Comparison of ENCODE assay signal across 8 cellular contexts in genomic region chr14:52313493-52313881, GRCh38. TPM values are rescaled to one million over a fixed set of nuclear protein-coding genes. Genes with fewer than 3 reads are reported as not detected.
DNase-seq lines count a peak whose midpoint lies in the region; ATAC-seq and TF ChIP-seq lines count a peak whose summit lies in the region.

No MANE protein-coding gene starts in this region.

- no peaks in the 10 kb centered on the region for H3K36me3 ChIP-seq in spleen

- CTCF ChIA-PET in activated CD4-positive, alpha-beta memory T cell treated with anti-CD3 and anti-CD28 coated beads, Interleukin-2, amount 10 ng/mL, durations not matched to agents 7 days and 5 days (lab: Charles Lee) = interaction anchor here (1.4 to 7.0 kb wide), 4 partner anchors 12 to 154 kb away, joined by 3 to 28 read pairs (median 12); no protein-coding TSS in a partner anchor

- H3K36me3 Mint-ChIP-seq in activated CD4-positive, alpha-beta memory T cell treated with anti-CD3 and anti-CD28 coated beads, Interleukin-2, amount 10 ng/mL, durations not matched to agents 7 days and 5 days (ENCODE audit: low read depth) = peaks cover 95% of the 10 kb centered on the region

- peak overlapping the region; percentile 92 for H3K4me3 Mint-ChIP-seq in activated CD4-positive, alpha-beta memory T cell treated with anti-CD3 and anti-CD28 coated beads, Interleukin-2, amount 10 ng/mL, durations not matched to agents 7 days and 5 days

- peaks cover 0 to 59% (median 24%) of the 10 kb centered on the region in 7 donors for H3K27me3 ChIP-seq in spleen (replicated peaks in 1 of 7)

- peaks cover 5% of the 10 kb centered on the region for H3K27me3 Mint-ChIP-seq in activated CD4-positive, alpha-beta memory T cell treated with anti-CD3 and anti-CD28 coated beads, Interleukin-2, amount 10 ng/mL, durations not matched to agents 7 days and 5 days

- no peak for ATAC-seq in GM21515 (IDR thresholded peaks at IDR 0.05; ENCODE audit: unreplicated experiment)

- H3K4me1 ChIP-seq in spleen = peaks cover 20 to 99% (median 66%) of the 10 kb centered on the region in 6 donors

- peaks cover 58% of the 10 kb centered on the region for H3K4me1 Mint-ChIP-seq in activated CD4-positive, alpha-beta memory T cell treated with anti-CD3 and anti-CD28 coated beads, Interleukin-2, amount 10 ng/mL, durations not matched to agents 7 days and 5 days

- no peaks in the 10 kb centered on the region for H3K9me3 Mint-ChIP-seq in activated CD4-positive, alpha-beta memory T cell treated with anti-CD3 and anti-CD28 coated beads, Interleukin-2, amount 10 ng/mL, durations not matched to agents 7 days and 5 days

- peak overlapping the region; percentile 54 for H3K4me3 ChIP-seq in iPS-11a (ENCODE audit: low read depth, low read length)
- peak overlapping the region; percentile 61 to 82 (median 64) for H3K4me3 ChIP-seq in spleen

- TF ChIP-seq CTCF in spleen (IDR thresholded peaks at IDR 0.05 in 8 of 11, conservative IDR thresholded peaks at IDR 0.05 in 3 of 11) = no peak

- DNase-seq in NCI-H510A treated with DMSO at 0.1 percent for 48 hours (lab: John Stamatoyannopoulos, UW) (peak; percentile 3), NCI-H510A (lab: John Stamatoyannopoulos, UW) (no peak), spleen (no peak), amniotic stem cell (lab: John Stamatoyannopoulos, UW) (no peak), NCI-H2196 (lab: John Stamatoyannopoulos, UW; ENCODE audit: unreplicated experiment) (no peak)
- no peak for DNase-seq in activated CD4-positive, alpha-beta memory T cell treated with anti-CD3 and anti-CD28 coated beads, Interleukin-2, amount 10 ng/mL, durations not matched to agents 7 days and 5 days

- H3K27ac Mint-ChIP-seq in activated CD4-positive, alpha-beta memory T cell treated with anti-CD3 and anti-CD28 coated beads, Interleukin-2, amount 10 ng/mL, durations not matched to agents 7 days and 5 days = peak overlapping the region; percentile 94

- H3K27ac ChIP-seq in spleen = peak overlapping the region; percentile 66 to 92 (median 88)

- WGBS in spleen, 5 donors = 21 to 45% (median 25%) methylated on average over 10 of the region's 10 CpGs

- H3K9me3 ChIP-seq in spleen = no peaks in the 10 kb centered on the region

- intact Hi-C loops in spleen (cut with DNase I; ENCODE audit: low total_unique reads) = no loop called here

- no peak for TF ChIP-seq POLR2A in spleen (IDR thresholded peaks at IDR 0.05)

- POLR2A ChIA-PET in activated CD4-positive, alpha-beta memory T cell treated with anti-CD3 and anti-CD28 coated beads, Interleukin-2, amount 10 ng/mL, durations not matched to agents 7 days and 5 days (lab: Charles Lee) = interaction anchor here (0.6 to 11.5 kb wide), 28 partner anchors 9 to 467 kb away, joined by 3 to 254 read pairs (median 5); partner anchors contain the start of genes ERO1A, GNG2, GPR137C and TXNDC16

RNA-seq across cellular contexts. Expression of gene PTGER2, which starts 0.6 kb away (rescaled TPM):
- 100 to 1,000 TPM; 108 to 112 TPM for total RNA-seq in activated CD4-positive, alpha-beta memory T cell treated with anti-CD3 and anti-CD28 coated beads, Interleukin-2, amount 10 ng/mL, durations not matched to agents 7 days and 5 days
- 10 to 100 TPM; 13.2 to 44.7 (median 16.2) TPM for total RNA-seq in spleen
- polyA plus RNA-seq in spleen = 1 to 10 TPM; 1.5 to 3.0 (median 2.8) TPM

RNA-seq across cellular contexts. Expression of gene PTGDR, which starts 46.0 kb away (rescaled TPM):
- total RNA-seq in activated CD4-positive, alpha-beta memory T cell treated with anti-CD3 and anti-CD28 coated beads, Interleukin-2, amount 10 ng/mL, durations not matched to agents 7 days and 5 days = under 1 TPM; 0.25 to 0.38 TPM
- total RNA-seq in spleen = 10 to 100 TPM in 6 of 7 donors, 1 to 10 TPM in 1; 7.5 to 20.5 (median 10.9) TPM
- polyA plus RNA-seq in spleen = 1 to 10 TPM in 1 of 3 donors, under 1 TPM in 2; 0.67 to 1.4 (median 0.88) TPM

Comparison
In these comparisons a context has a peak if more than half of its experiments do, and no peak if none do; other contexts are left out.
1. RNA of gene PTGDR, which starts 46.0 kb away (total RNA-seq): 7.5 to 20.5 TPM in spleen; 0.25 to 0.38 TPM in activated CD4-positive, alpha-beta memory T cell treated with anti-CD3 and anti-CD28 coated beads, Interleukin-2, amount 10 ng/mL, durations not matched to agents 7 days and 5 days; every median in the first group is over 4 times any median in the second.